8 cellular contexts compared by ENCODE assay signal in the genomic region with DNA sequence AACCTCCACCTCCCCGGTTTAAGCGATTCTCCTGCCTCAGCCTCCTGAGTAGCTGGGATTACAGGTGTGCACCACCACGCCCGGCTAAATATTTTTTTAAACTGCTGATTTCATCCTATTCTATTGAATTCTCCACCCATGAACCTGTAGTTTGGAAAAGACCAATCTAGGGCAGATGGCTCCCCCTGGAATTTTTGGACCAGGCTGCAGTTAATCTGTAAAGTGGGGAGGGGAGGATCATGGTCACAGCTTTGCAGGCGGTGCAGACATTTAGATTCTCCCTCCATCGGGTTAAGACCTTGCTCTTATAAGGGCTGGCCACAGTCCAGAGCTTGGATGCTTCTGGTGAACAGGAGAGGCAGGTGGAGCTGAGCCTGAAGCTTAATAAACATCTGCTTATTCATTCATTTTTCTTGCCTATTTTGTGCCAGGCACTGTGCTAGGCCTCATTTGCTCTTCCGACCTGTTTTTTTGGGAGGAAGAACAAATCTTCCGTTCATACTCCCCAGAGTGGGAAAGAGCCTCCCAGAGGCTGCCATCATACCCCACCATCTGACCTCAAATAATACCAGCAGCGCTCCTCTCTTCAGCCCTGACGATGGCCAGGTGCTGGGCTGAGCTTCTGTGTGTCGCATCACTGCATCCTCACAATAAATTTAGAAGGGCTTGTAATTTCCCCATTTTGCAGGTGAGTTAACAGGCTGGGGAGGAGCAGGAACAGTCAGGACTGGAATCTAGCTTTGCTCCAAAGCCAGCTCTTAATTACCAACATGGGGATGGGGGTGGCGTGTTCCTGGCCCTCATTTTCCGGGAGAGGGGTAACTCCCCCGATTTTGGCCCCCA. TPM values are rescaled to one million over a fixed set of nuclear protein-coding genes. Genes with fewer than 3 reads are reported as not detected.
DNase-seq lines count a peak whose midpoint lies in the region; ATAC-seq and TF ChIP-seq lines count a peak whose summit lies in the region.

No MANE protein-coding gene starts in this region.

- H3K27me3 ChIP-seq in Panc1 (ENCODE audit: control insufficient read depth, insufficient read depth, low read length) (no peaks in the 10 kb centered on the region), fibroblast of lung (ENCODE audit: control insufficient read depth, insufficient read depth, low read length) (no peaks in the 10 kb centered on the region), skeletal muscle tissue (ENCODE audit: control insufficient read depth in 3 of 3, insufficient read depth in 3 of 3, low read length in 3 of 3) (no peaks in the 10 kb centered on the region)

- H3K27ac ChIP-seq in Panc1 (ENCODE audit: low read length), result peak overlapping the region; percentile 94
- no peak overlapping the region for H3K27ac ChIP-seq in fibroblast of lung (ENCODE audit: insufficient read depth, low read length)
- H3K27ac ChIP-seq in skeletal muscle tissue (ENCODE audit: low read depth, low read length), result peak overlapping the region; percentile 60

- H3K36me3 ChIP-seq in Panc1 (ENCODE audit: control insufficient read depth, insufficient read depth, low read length), result peaks cover 13% of the 10 kb centered on the region
- peaks cover 13% of the 10 kb centered on the region for H3K36me3 ChIP-seq in fibroblast of lung (ENCODE audit: control insufficient read depth, insufficient read depth, low read length)
- peaks cover 12 to 15% (median 14%) of the 10 kb centered on the region in 3 donors for H3K36me3 ChIP-seq in skeletal muscle tissue (ENCODE audit: control insufficient read depth in 3 of 3, insufficient read depth in 3 of 3, low read length in 3 of 3)

- ATAC-seq in Panc1, result no peak

- H3K9me3 ChIP-seq in Panc1 (ENCODE audit: control insufficient read depth, insufficient read depth, low read depth, low read length), result no peaks in the 10 kb centered on the region
- H3K9me3 ChIP-seq in fibroblast of lung (ENCODE audit: control insufficient read depth, insufficient read depth, low read depth, low read length), result no peaks in the 10 kb centered on the region
- H3K9me3 ChIP-seq in skeletal muscle tissue (ENCODE audit: control insufficient read depth in 3 of 3, low read length in 3 of 3), result no peaks in the 10 kb centered on the region

- POLR2A ChIA-PET in Panc1 (lab: Charles Lee), result interaction anchor here (0.6 kb wide), 1 partner anchor 132 kb away, joined by 3 read pairs; no protein-coding TSS in a partner anchor

- TF ChIP-seq CTCF in Panc1 (IDR thresholded peaks at IDR 0.05) (no peak), fibroblast of lung (conservative IDR thresholded peaks at IDR 0.05 in 1 of 2, IDR thresholded peaks at IDR 0.05 in 1 of 2; ENCODE audit: low read depth in 1 of 2, low read length in 2 of 2) (no peak), GM13976 (IDR thresholded peaks at IDR 0.05; ENCODE audit: borderline replicate concordance, control extremely low read depth, extremely low read depth, insufficient read depth, missing control alignments) (no peak)

- CTCF ChIA-PET in Panc1 (lab: Charles Lee), result interaction anchor here (0.5 to 1.4 kb wide), 4 partner anchors 10 to 229 kb away, joined by 4 to 11 read pairs (median 8); no protein-coding TSS in a partner anchor

- intact Hi-C loops in Panc1 (cut with micrococcal nuclease; ENCODE audit: unreplicated experiment), result no loop called here

- H4K20me1 ChIP-seq in fibroblast of lung (ENCODE audit: control insufficient read depth, extremely low read depth, insufficient read depth, low read length), result no peaks in the 10 kb centered on the region

- no TSS peak for BruUV-seq in Panc1 (replicated peaks; lab: Mats Ljungman, UMichigan)

- H3K79me2 ChIP-seq in fibroblast of lung (ENCODE audit: control insufficient read depth, insufficient read depth, low read length), result peaks cover 25% of the 10 kb centered on the region

- H3K4me1 ChIP-seq in Panc1 (ENCODE audit: control insufficient read depth, insufficient read depth, low read length) (peaks cover 45% of the 10 kb centered on the region), fibroblast of lung (ENCODE audit: control insufficient read depth, extremely low read depth, insufficient read depth, low read length) (peaks cover 10% of the 10 kb centered on the region), skeletal muscle tissue (ENCODE audit: control insufficient read depth in 3 of 3, insufficient read depth in 3 of 3, low read length in 3 of 3) (peaks cover 45 to 51% (median 46%) of the 10 kb centered on the region in 3 donors)

- DNase-seq in NCI-H1105 treated with DMSO at 0.1 percent for 48 hours (lab: John Stamatoyannopoulos, UW) (peak; percentile 24), NCI-H1105 (lab: John Stamatoyannopoulos, UW) (no peak), Panc1 (ENCODE audit: low read depth, low spot score) (no peak), fibroblast of lung (ENCODE audit: low read depth in 2 of 2) (no peak), GM13976 (ENCODE audit: low spot score) (no peak), ACHN (no peak), amygdala (lab: John Stamatoyannopoulos, UW) (no peak)

- H3K9ac ChIP-seq in fibroblast of lung (ENCODE audit: insufficient read depth, low read length), result no peak overlapping the region
- H3K9ac ChIP-seq in skeletal muscle tissue (ENCODE audit: low read depth in 1 of 3, low read length in 3 of 3), result peak overlapping the region; percentile 80 to 88 (median 87)

- H3K4me3 ChIP-seq in Panc1 (ENCODE audit: low read depth in 2 of 2, low read length in 2 of 2), result peak overlapping the region; percentile 70 to 78
- H3K4me3 ChIP-seq in fibroblast of lung (replicated peaks in 1 of 4; ENCODE audit: control extremely low read depth in 1 of 4, insufficient read depth in 1 of 4, low read depth in 3 of 4, low read length in 4 of 4), result peak overlapping the region; percentile 58 to 79 (median 60)
- peak overlapping the region; percentile 78 to 87 (median 85) for H3K4me3 ChIP-seq in skeletal muscle tissue (ENCODE audit: low read length in 3 of 3)

- no peak overlapping the region for H2AFZ ChIP-seq in fibroblast of lung (ENCODE audit: low read length)

- in situ Hi-C loops in Panc1 (cut with HindIII; ENCODE audit: low pct_unique_long_range_greater_than_20kb, low sequenced_read_pairs) (no loop called here), GM13976 (cut with MboI; ENCODE audit: low sequenced_read_pairs, unreplicated experiment) (no loop called here), ACHN (cut with HindIII; ENCODE audit: low pct_ligation_motif_present, low pct_unique_long_range_greater_than_20kb, low sequenced_read_pairs) (no loop called here)

- peak overlapping the region; percentile 93 for H3K4me2 ChIP-seq in fibroblast of lung (ENCODE audit: extremely low read depth, insufficient read depth, low read length)

RNA-seq across cellular contexts. Expression of gene CCDC106, which starts 0.9 kb away (rescaled TPM):
- total RNA-seq in Panc1 (2021; ENCODE audit: unreplicated experiment) (47.8 TPM), fibroblast of lung (8.0 and 10.2 TPM in 2 replicates), skeletal muscle tissue (3.1 TPM)
- 101 TPM for polyA plus RNA-seq in Panc1 (2012; ENCODE audit: insufficient read length)
- polyA plus RNA-seq in fibroblast of lung, result 4.5 and 5.9 TPM in 2 replicates
- polyA plus RNA-seq in fibroblast of lung (2012), result 8.2 and 16.1 TPM in 2 replicates
- polyA minus RNA-seq in fibroblast of lung (ENCODE audit: low replicate concordance), result 7.1 and 9.6 TPM in 2 replicates

RNA-seq across cellular contexts. Expression of gene ZNF581, which starts 3.7 kb away (rescaled TPM):
- 39.0 TPM for total RNA-seq in Panc1 (2021; ENCODE audit: unreplicated experiment)
- polyA plus RNA-seq in Panc1 (2012; ENCODE audit: insufficient read length), result 42.2 TPM
- total RNA-seq in fibroblast of lung, result 33.4 and 40.1 TPM in 2 replicates
- 9.0 and 9.2 TPM in 2 replicates for polyA plus RNA-seq in fibroblast of lung
- 17.5 and 21.5 TPM in 2 replicates for polyA plus RNA-seq in fibroblast of lung (2012)
- polyA minus RNA-seq in fibroblast of lung (ENCODE audit: low replicate concordance), result 22.9 and 26.9 TPM in 2 replicates
- total RNA-seq in skeletal muscle tissue, result 17.2 TPM

RNA-seq across cellular contexts. Expression of gene ZNF580, which starts 6.3 kb away (rescaled TPM):
- total RNA-seq in Panc1 (2021; ENCODE audit: unreplicated experiment), result 58.0 TPM
- polyA plus RNA-seq in Panc1 (2012; ENCODE audit: insufficient read length), result 91.5 TPM
- total RNA-seq in fibroblast of lung, result 3.3 and 4.1 TPM in 2 replicates
- 7.2 and 10.9 TPM in 2 replicates for polyA plus RNA-seq in fibroblast of lung
- 43.9 and 54.1 TPM in 2 replicates for polyA plus RNA-seq in fibroblast of lung (2012)
- polyA minus RNA-seq in fibroblast of lung (ENCODE audit: low replicate concordance), result 59.2 and 75.6 TPM in 2 replicates
- 2.1 TPM for total RNA-seq in skeletal muscle tissue

RNA-seq across cellular contexts. Expression of gene U2AF2, which starts 7.7 kb away (rescaled TPM):
- total RNA-seq in Panc1 (2021; ENCODE audit: unreplicated experiment) (545 TPM), fibroblast of lung (66.8 and 84.1 TPM in 2 replicates), skeletal muscle tissue (52.2 TPM)
- polyA plus RNA-seq in Panc1 (2012; ENCODE audit: insufficient read length), result 761 TPM
- polyA plus RNA-seq in fibroblast of lung, result 53.5 and 93.3 TPM in 2 replicates
- polyA plus RNA-seq in fibroblast of lung (2012), result 114 and 197 TPM in 2 replicates
- polyA minus RNA-seq in fibroblast of lung (ENCODE audit: low replicate concordance), result 121 and 206 TPM in 2 replicates

RNA-seq across cellular contexts. Expression of gene ZNF784, which starts 22.7 kb away (rescaled TPM):
- 8.9 TPM for total RNA-seq in Panc1 (2021; ENCODE audit: unreplicated experiment)
- polyA plus RNA-seq in Panc1 (2012; ENCODE audit: insufficient read length), result 17.4 TPM
- total RNA-seq in fibroblast of lung, result 4.6 and 5.6 TPM in 2 replicates
- polyA plus RNA-seq in fibroblast of lung, result 1.6 and 2.0 TPM in 2 replicates
- polyA plus RNA-seq in fibroblast of lung (2012), result 4.9 and 5.5 TPM in 2 replicates
- 4.9 and 5.3 TPM in 2 replicates for polyA minus RNA-seq in fibroblast of lung (ENCODE audit: low replicate concordance)
- total RNA-seq in skeletal muscle tissue, result 8.9 TPM

Comparison
In these comparisons a context has a peak if more than half of its experiments do, and no peak if none do; other contexts are left out.
1. RNA of gene ZNF580, which starts 6.3 kb away (total RNA-seq): 58.0 TPM in Panc1 (single experiment); 3.3 to 4.1 TPM in fibroblast of lung and 2.1 TPM in skeletal muscle tissue (single experiment); every median in the first group is over 10 times any median in the second.
2. Peak in every context shown above with its lines, with median percentiles within 50 percentile points of each other: H3K4me3 ChIP-seq.